Comparison of ENCODE assay signal across 1 cellular context in the genomic region with DNA sequence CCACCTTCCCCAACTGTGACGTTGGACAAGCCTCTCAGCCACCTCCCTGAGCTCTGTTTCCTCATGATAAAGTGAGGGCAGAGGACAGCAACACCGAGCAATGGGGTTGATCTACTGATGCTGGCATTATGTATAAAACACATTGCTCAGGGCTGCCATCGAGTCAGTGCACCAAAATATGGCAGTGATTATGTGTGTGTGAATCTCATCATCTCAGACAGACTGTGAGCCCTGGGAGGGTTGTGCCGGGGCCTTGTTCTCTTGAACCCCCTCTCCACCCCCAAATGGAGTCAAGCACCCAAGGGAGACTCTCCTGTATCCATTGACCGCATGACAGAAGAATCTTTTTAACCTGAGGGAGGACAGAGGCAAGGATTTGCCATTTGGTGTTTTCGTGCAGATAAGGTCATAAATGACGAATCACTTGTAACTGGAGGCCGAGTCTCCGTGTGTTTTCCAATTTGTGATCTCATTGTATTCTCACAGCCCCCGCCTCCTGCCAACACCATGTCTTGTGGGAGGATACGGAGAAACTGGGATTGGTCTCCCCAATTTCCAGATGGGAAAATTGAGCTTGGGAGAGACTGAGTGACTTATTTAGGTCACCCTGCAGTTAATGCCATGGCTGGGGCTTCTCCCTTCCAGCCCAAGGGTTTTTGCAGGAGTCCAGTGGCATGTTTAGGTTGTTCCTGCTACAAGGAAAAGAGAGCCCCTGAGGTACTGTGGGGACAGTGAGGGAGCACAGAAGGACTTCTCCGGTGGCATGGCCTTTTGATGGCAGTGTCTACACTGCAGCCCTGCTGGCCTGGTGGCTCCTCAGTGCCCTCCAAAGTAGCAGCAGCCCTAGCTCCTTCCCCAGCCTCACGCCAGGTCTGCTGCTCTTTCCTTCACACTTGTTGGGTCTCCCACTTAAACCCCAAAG.
TF ChIP-seq lines count a peak whose summit lies in the region.

No MANE protein-coding gene starts in this region.

TF ChIP-seq in HepG2, 621 proteins besides CTCF, POLR2A, EP300 and RAD21:
- TF ChIP-seq RBFOX2 (IDR thresholded peaks at IDR 0.05; ENCODE audit: low read depth, low read length) (no peak), ZNF615 (CRISPR knock-in tag; IDR thresholded peaks at IDR 0.05; ENCODE audit: borderline replicate concordance) (no peak), NFKB2 (CRISPR knock-in tag; IDR thresholded peaks at IDR 0.05; ENCODE audit: borderline replicate concordance) (no peak), JUND (CRISPR knock-in tag; IDR thresholded peaks at IDR 0.05) (no peak), ZC3H13 (CRISPR knock-in tag; IDR thresholded peaks at IDR 0.05) (no peak), FOSL1 (CRISPR knock-in tag; IDR thresholded peaks at IDR 0.05; ENCODE audit: borderline replicate concordance) (no peak), ZNF207 (IDR thresholded peaks at IDR 0.05; ENCODE audit: borderline replicate concordance) (no peak), ARNT (IDR thresholded peaks at IDR 0.05) (no peak)
- TF ChIP-seq, protein P1, sequence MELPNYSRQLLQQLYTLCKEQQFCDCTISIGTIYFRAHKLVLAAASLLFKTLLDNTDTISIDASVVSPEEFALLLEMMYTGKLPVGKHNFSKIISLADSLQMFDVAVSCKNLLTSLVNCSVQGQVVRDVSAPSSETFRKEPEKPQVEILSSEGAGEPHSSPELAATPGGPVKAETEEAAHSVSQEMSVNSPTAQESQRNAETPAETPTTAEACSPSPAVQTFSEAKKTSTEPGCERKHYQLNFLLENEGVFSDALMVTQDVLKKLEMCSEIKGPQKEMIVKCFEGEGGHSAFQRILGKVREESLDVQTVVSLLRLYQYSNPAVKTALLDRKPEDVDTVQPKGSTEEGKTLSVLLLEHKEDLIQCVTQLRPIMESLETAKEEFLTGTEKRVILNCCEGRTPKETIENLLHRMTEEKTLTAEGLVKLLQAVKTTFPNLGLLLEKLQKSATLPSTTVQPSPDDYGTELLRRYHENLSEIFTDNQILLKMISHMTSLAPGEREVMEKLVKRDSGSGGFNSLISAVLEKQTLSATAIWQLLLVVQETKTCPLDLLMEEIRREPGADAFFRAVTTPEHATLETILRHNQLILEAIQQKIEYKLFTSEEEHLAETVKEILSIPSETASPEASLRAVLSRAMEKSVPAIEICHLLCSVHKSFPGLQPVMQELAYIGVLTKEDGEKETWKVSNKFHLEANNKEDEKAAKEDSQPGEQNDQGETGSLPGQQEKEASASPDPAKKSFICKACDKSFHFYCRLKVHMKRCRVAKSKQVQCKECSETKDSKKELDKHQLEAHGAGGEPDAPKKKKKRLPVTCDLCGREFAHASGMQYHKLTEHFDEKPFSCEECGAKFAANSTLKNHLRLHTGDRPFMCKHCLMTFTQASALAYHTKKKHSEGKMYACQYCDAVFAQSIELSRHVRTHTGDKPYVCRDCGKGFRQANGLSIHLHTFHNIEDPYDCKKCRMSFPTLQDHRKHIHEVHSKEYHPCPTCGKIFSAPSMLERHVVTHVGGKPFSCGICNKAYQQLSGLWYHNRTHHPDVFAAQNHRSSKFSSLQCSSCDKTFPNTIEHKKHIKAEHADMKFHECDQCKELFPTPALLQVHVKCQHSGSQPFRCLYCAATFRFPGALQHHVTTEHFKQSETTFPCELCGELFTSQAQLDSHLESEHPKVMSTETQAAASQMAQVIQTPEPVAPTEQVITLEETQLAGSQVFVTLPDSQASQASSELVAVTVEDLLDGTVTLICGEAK (IDR thresholded peaks at IDR 0.05), result no peak
- TF ChIP-seq, protein P1 (CRISPR knock-in tag; IDR thresholded peaks at IDR 0.05), result no peak
- TF ChIP-seq, protein P2, sequence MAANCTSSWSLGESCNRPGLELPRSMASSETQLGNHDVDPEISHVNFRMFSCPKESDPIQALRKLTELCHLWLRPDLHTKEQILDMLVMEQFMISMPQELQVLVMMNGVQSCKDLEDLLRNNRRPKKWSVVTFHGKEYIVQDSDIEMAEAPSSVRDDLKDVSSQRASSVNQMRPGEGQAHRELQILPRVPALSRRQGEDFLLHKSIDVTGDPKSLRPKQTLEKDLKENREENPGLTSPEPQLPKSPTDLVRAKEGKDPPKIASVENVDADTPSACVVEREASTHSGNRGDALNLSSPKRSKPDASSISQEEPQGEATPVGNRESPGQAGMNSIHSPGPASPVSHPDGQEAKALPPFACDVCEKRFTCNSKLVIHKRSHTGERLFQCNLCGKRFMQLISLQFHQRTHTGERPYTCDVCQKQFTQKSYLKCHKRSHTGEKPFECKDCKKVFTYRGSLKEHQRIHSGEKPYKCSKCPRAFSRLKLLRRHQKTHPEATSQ (CRISPR knock-in tag; IDR thresholded peaks at IDR 0.05; ENCODE audit: borderline replicate concordance), result no peak
- TF ChIP-seq, protein P3, sequence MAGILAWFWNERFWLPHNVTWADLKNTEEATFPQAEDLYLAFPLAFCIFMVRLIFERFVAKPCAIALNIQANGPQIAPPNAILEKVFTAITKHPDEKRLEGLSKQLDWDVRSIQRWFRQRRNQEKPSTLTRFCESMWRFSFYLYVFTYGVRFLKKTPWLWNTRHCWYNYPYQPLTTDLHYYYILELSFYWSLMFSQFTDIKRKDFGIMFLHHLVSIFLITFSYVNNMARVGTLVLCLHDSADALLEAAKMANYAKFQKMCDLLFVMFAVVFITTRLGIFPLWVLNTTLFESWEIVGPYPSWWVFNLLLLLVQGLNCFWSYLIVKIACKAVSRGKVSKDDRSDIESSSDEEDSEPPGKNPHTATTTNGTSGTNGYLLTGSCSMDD (CRISPR knock-in tag; IDR thresholded peaks at IDR 0.05), result no peak
- TF ChIP-seq, protein P4, sequence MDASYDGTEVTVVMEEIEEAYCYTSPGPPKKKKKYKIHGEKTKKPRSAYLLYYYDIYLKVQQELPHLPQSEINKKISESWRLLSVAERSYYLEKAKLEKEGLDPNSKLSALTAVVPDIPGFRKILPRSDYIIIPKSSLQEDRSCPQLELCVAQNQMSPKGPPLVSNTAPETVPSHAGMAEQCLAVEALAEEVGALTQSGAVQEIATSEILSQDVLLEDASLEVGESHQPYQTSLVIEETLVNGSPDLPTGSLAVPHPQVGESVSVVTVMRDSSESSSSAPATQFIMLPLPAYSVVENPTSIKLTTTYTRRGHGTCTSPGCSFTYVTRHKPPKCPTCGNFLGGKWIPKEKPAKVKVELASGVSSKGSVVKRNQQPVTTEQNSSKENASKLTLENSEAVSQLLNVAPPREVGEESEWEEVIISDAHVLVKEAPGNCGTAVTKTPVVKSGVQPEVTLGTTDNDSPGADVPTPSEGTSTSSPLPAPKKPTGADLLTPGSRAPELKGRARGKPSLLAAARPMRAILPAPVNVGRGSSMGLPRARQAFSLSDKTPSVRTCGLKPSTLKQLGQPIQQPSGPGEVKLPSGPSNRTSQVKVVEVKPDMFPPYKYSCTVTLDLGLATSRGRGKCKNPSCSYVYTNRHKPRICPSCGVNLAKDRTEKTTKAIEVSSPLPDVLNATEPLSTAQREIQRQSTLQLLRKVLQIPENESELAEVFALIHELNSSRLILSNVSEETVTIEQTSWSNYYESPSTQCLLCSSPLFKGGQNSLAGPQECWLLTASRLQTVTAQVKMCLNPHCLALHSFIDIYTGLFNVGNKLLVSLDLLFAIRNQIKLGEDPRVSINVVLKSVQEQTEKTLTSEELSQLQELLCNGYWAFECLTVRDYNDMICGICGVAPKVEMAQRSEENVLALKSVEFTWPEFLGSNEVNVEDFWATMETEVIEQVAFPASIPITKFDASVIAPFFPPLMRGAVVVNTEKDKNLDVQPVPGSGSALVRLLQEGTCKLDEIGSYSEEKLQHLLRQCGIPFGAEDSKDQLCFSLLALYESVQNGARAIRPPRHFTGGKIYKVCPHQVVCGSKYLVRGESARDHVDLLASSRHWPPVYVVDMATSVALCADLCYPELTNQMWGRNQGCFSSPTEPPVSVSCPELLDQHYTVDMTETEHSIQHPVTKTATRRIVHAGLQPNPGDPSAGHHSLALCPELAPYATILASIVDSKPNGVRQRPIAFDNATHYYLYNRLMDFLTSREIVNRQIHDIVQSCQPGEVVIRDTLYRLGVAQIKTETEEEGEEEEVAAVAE (CRISPR knock-in tag; IDR thresholded peaks at IDR 0.05; ENCODE audit: borderline replicate concordance), result no peak
